Comparison of ENCODE assay signal across 8 cellular contexts in the genomic region with DNA sequence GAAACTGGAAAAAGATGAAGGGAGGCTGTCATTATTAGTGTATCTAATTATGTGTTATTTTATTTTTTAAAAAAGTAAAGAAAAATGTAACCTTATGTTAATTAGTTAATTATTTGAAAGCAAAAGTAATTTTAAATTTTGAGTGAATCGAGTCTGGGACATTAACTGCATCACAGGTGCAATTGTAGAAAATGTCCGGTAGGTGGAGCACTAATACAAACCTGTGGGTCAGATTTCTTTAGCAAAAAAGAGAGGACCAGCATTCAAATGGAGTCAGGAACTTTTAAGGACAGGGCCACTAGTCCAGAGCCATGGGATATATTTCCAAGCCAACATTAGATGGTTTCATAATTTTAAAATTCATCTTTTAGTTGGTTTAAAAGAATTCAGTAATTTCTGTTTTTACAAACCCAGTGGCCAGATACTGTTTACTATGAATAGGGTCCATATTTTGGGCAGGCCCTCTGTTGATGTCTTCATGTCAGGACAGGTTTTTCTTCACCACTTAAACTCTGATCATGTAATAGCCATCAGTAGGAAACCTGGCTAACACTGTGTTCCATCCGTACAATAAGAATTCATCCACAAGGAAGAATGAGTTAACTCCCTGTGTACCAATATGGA. TPM values are rescaled to one million over a fixed set of nuclear protein-coding genes. Genes with fewer than 3 reads are reported as not detected.
DNase-seq lines count a peak whose midpoint lies in the region; ATAC-seq and TF ChIP-seq lines count a peak whose summit lies in the region.

No MANE protein-coding gene starts in this region.

- no TSS peak for BruUV-seq in Calu3 (replicated peaks; lab: Mats Ljungman, UMichigan)

- ATAC-seq in GM18511 (IDR thresholded peaks at IDR 0.05; ENCODE audit: unreplicated experiment), result peak; percentile 74
- ATAC-seq in stimulated activated effector memory CD8-positive, alpha-beta T cell treated with anti-CD3 and anti-CD28 coated beads, Interleukin-12 subunit alpha, Interleukin-12 subunit beta, amount 100 ng/mL, for 72 hours, result no peak

- TF ChIP-seq CTCF in Calu3 (IDR thresholded peaks at IDR 0.05; ENCODE audit: unreplicated experiment) (peak; percentile 50), coronary artery (IDR thresholded peaks at IDR 0.05) (peak; percentile 56), lower leg skin (IDR thresholded peaks at IDR 0.05) (peak in 1 of 3 donors; percentile 37)

- H3K36me3 Mint-ChIP-seq in Calu3 (ENCODE audit: insufficient read depth, unreplicated experiment), result no peaks in the 10 kb centered on the region
- no peaks in the 10 kb centered on the region for H3K36me3 Mint-ChIP-seq in stimulated activated effector memory CD8-positive, alpha-beta T cell treated with anti-CD3 and anti-CD28 coated beads, Interleukin-12 subunit alpha, Interleukin-12 subunit beta, amount 100 ng/mL, for 72 hours

- no peak overlapping the region for H3K4me3 ChIP-seq in coronary artery
- no peak overlapping the region for H3K4me3 ChIP-seq in lower leg skin (ENCODE audit: low read depth, poor library complexity, severe bottlenecking)

- H3K27ac ChIP-seq in coronary artery, result no peak overlapping the region

- 14 to 26% methylated on average over 3 of the region's 3 CpGs for WGBS in lower leg skin, 2 donors

- H3K4me3 Mint-ChIP-seq in Calu3 (ENCODE audit: low read depth, unreplicated experiment), result no peak overlapping the region
- H3K4me3 Mint-ChIP-seq in stimulated activated effector memory CD8-positive, alpha-beta T cell treated with anti-CD3 and anti-CD28 coated beads, Interleukin-12 subunit alpha, Interleukin-12 subunit beta, amount 100 ng/mL, for 72 hours, result no peak overlapping the region

- H3K27me3 Mint-ChIP-seq in Calu3 (ENCODE audit: unreplicated experiment), result no peaks in the 10 kb centered on the region

- intact Hi-C loops in Calu3 (cut with micrococcal nuclease; ENCODE audit: unreplicated experiment) (loop anchor here (1.0 kb wide), 2 partner anchors 226 to 251 kb away; no protein-coding TSS in a partner anchor), lower leg skin (cut with DNase I; ENCODE audit: low total_unique reads) (no loop called here)

- H3K27ac Mint-ChIP-seq in Calu3 (ENCODE audit: unreplicated experiment), result no peak overlapping the region
- H3K27ac Mint-ChIP-seq in stimulated activated effector memory CD8-positive, alpha-beta T cell treated with anti-CD3 and anti-CD28 coated beads, Interleukin-12 subunit alpha, Interleukin-12 subunit beta, amount 100 ng/mL, for 72 hours, result no peak overlapping the region

- no peak for TF ChIP-seq POLR2A in lower leg skin (IDR thresholded peaks at IDR 0.05)

- no peaks in the 10 kb centered on the region for H3K4me1 Mint-ChIP-seq in Calu3 (ENCODE audit: low read depth, unreplicated experiment)
- H3K4me1 Mint-ChIP-seq in stimulated activated effector memory CD8-positive, alpha-beta T cell treated with anti-CD3 and anti-CD28 coated beads, Interleukin-12 subunit alpha, Interleukin-12 subunit beta, amount 100 ng/mL, for 72 hours, result peaks cover 12% of the 10 kb centered on the region

- H3K9me3 Mint-ChIP-seq in Calu3 (ENCODE audit: low read depth, unreplicated experiment), result no peaks in the 10 kb centered on the region
- H3K9me3 Mint-ChIP-seq in stimulated activated effector memory CD8-positive, alpha-beta T cell treated with anti-CD3 and anti-CD28 coated beads, Interleukin-12 subunit alpha, Interleukin-12 subunit beta, amount 100 ng/mL, for 72 hours, result no peaks in the 10 kb centered on the region

- CTCF ChIA-PET in Calu3 (lab: Charles Lee), result no interaction called here

- DNase-seq in Calu3, result no peak
- peak; percentile 35 for DNase-seq in HT1080 (ENCODE audit: low read depth)
- DNase-seq in RPMI8226, result peak; percentile 60
- DNase-seq in coronary artery (ENCODE audit: low spot score), result no peak
- peak; percentile 57 to 78 for DNase-seq in lung microvascular endothelial cell (ENCODE audit: low read depth in 2 of 2)
- no peak for DNase-seq in stimulated activated effector memory CD8-positive, alpha-beta T cell treated with anti-CD3 and anti-CD28 coated beads, Interleukin-12 subunit alpha, Interleukin-12 subunit beta, amount 100 ng/mL, for 72 hours (ENCODE audit: low spot score in 2 of 2)
- DNase-seq in lower leg skin (ENCODE audit: low spot score in 2 of 2), result no peak

RNA-seq across cellular contexts. Expression of a gene that starts 27.2 kb away (rescaled TPM):
- 4.7 and 6.0 TPM in 2 replicates for total RNA-seq in Calu3 (2022)
- 0.13 and 0.43 TPM in 2 replicates for total RNA-seq in HT1080 (2014; rRNA removed; shearing (Covaris generic))
- polyA plus RNA-seq in HT1080 (2015; cell fraction: cytosol; rRNA removed), result 0.33 and 0.49 TPM in 2 replicates
- polyA plus RNA-seq in HT1080 (2015; cell fraction: nucleus; rRNA removed), result 0.17 TPM in 1 of 2 replicates, not detected in the other
- total RNA-seq in lung microvascular endothelial cell, result 44.7 and 59.3 TPM in 2 replicates
- 1 to 10 TPM; 3.7 to 6.7 (median 5.7) TPM for total RNA-seq in lower leg skin

RNA-seq across cellular contexts. Expression of a gene that starts 48.1 kb away (rescaled TPM):
- 3.4 and 9.4 TPM in 2 replicates for total RNA-seq in Calu3 (2022)
- total RNA-seq in HT1080 (2014; rRNA removed; shearing (Covaris generic)), result 0.06 and 0.23 TPM in 2 replicates
- 0.05 and 0.06 TPM in 2 replicates for polyA plus RNA-seq in HT1080 (2015; cell fraction: cytosol; rRNA removed)
- polyA plus RNA-seq in HT1080 (2015; cell fraction: nucleus; rRNA removed), result 0.13 and 0.18 TPM in 2 replicates
- total RNA-seq in lung microvascular endothelial cell, result 10.9 and 11.1 TPM in 2 replicates
- total RNA-seq in lower leg skin, result 1 to 10 TPM in 1 of 4 donors, under 1 TPM in 3; 0.08 to 1.1 (median 0.21) TPM

RNA-seq across cellular contexts. Expression of a gene that starts 48.4 kb away (rescaled TPM):
- 18.6 and 22.6 TPM in 2 replicates for total RNA-seq in Calu3 (2022)
- total RNA-seq in HT1080 (2014; rRNA removed; shearing (Covaris generic)), result 55.8 and 88.4 TPM in 2 replicates
- 77.5 and 86.4 TPM in 2 replicates for polyA plus RNA-seq in HT1080 (2015; cell fraction: cytosol; rRNA removed)
- polyA plus RNA-seq in HT1080 (2015; cell fraction: nucleus; rRNA removed), result 33.3 and 48.6 TPM in 2 replicates
- 19.2 and 28.4 TPM in 2 replicates for total RNA-seq in lung microvascular endothelial cell
- 10 to 100 TPM; 19.1 to 37.2 (median 28.9) TPM for total RNA-seq in lower leg skin

Comparison
In these comparisons a context has a peak if more than half of its experiments do, and no peak if none do; other contexts are left out.
1. DNase-seq: peak in HT1080 (single experiment), RPMI8226 (single experiment) and lung microvascular endothelial cell (2 of 2); none in Calu3 (single experiment), coronary artery (single experiment), stimulated activated effector memory CD8-positive, alpha-beta T cell treated with anti-CD3 and anti-CD28 coated beads, Interleukin-12 subunit alpha, Interleukin-12 subunit beta, amount 100 ng/mL, for 72 hours (0 of 2) and lower leg skin (0 of 2).